ENCODE assay signal across 10 cellular contexts in genomic region chr1:21397813-21398188, GRCh38. TPM values are rescaled to one million over a fixed set of nuclear protein-coding genes. Genes with fewer than 3 reads are reported as not detected.
DNase-seq lines count a peak whose midpoint lies in the region; ATAC-seq and TF ChIP-seq lines count a peak whose summit lies in the region.
"Had no signal": no experiment of that assay in that cellular context is flagged by ENCODE, and none has a peak within 500 bp of the region (broad histone marks: within the 10 kb centered on the region; RNA-seq: fewer than 3 reads in every experiment).

No MANE protein-coding gene starts in this region.

- H3K36me3 ChIP-seq in Peyer's patch (no peaks in the 10 kb centered on the region), uterus (no peaks in the 10 kb centered on the region)

- TF ChIP-seq POLR2A in Peyer's patch (IDR thresholded peaks at IDR 0.05): no peak
- no peak for TF ChIP-seq POLR2A in uterus (IDR thresholded peaks at IDR 0.05)

- no peak for ATAC-seq in GM21515 (IDR thresholded peaks at IDR 0.05; ENCODE audit: unreplicated experiment)

- H3K27me3 ChIP-seq in Peyer's patch (no peaks in the 10 kb centered on the region), uterus (no peaks in the 10 kb centered on the region)

- H3K9me3 ChIP-seq in Peyer's patch (no peaks in the 10 kb centered on the region), uterus (no peaks in the 10 kb centered on the region)

- H3K4me1 ChIP-seq in Peyer's patch: no peaks in the 10 kb centered on the region
- H3K4me1 ChIP-seq in uterus: no peaks in the 10 kb centered on the region

- intact Hi-C loops in uterus (cut with DNase I; ENCODE audit: low total_unique reads): no loop called here

- H3K4me3 ChIP-seq in Peyer's patch (peak overlapping the region in 1 of 4 donors; percentile 14), choroid plexus epithelial cell (ENCODE audit: low read depth, low read length) (peak overlapping the region; percentile 21), uterus (no peak overlapping the region)

- DNase-seq in GM13977 (ENCODE audit: low spot score) (peak; percentile 28), Peyer's patch (peak in 2 of 3 donors; percentile 35 to 50), choroid plexus epithelial cell (ENCODE audit: low read depth) (no peak), NCI-H1694 (lab: John Stamatoyannopoulos, UW) (no peak), HT-29 (ENCODE audit: low spot score) (no peak), uterus (no peak)
- DNase-seq in stimulated activated CD4-positive, alpha-beta T cell treated with anti-CD3 and anti-CD28 coated beads, Interleukin-12 subunit alpha, Interleukin-12 subunit beta, amount 100 ng/mL, for 48 hours (ENCODE audit: low read depth in 2 of 3, low spot score in 1 of 3): peak in 2 of 3 donors; percentile 8 to 9
- DNase-seq: NCI-H1694 treated with DMSO at 0.1 percent for 48 hours had no signal

- no peak for TF ChIP-seq CTCF in GM13977 (IDR thresholded peaks at IDR 0.05; ENCODE audit: extremely low read depth, insufficient read depth, missing control alignments)
- no peak for TF ChIP-seq CTCF in Peyer's patch (IDR thresholded peaks at IDR 0.05)
- no peak for TF ChIP-seq CTCF in choroid plexus epithelial cell (conservative IDR thresholded peaks at IDR 0.05; ENCODE audit: low read depth, low read length)
- TF ChIP-seq CTCF in uterus (IDR thresholded peaks at IDR 0.05): no peak

- no peak overlapping the region for H3K27ac ChIP-seq in Peyer's patch
- no peak overlapping the region for H3K27ac ChIP-seq in uterus
- H3K27ac ChIP-seq: VCaP had no signal

- in situ Hi-C loops in GM13977 (cut with MboI; ENCODE audit: low pct_unique_long_range_greater_than_20kb, low sequenced_read_pairs, unreplicated experiment): no loop called here

RNA-seq across cellular contexts. Expression of gene NBPF3, which starts 42.1 kb away (rescaled TPM):
- total RNA-seq in Peyer's patch: 10 to 100 TPM in 2 of 4 donors, 1 to 10 TPM in 2; 4.4 to 24.8 (median 10.2) TPM
- total RNA-seq in HT-29 (2014; rRNA removed; shearing (Covaris generic)): 6.4 and 7.6 TPM in 2 replicates
- 10 to 100 TPM in 1 of 4 donors, 1 to 10 TPM in 3; 3.8 to 23.0 (median 6.7) TPM for total RNA-seq in uterus

Comparison
In these comparisons a context has a peak if more than half of its experiments do, and no peak if none do; other contexts are left out.
1. DNase-seq: peak in GM13977 (single experiment), Peyer's patch (2 of 3) and stimulated activated CD4-positive, alpha-beta T cell treated with anti-CD3 and anti-CD28 coated beads, Interleukin-12 subunit alpha, Interleukin-12 subunit beta, amount 100 ng/mL, for 48 hours (2 of 3); none in choroid plexus epithelial cell (single experiment), NCI-H1694 (single experiment), HT-29 (single experiment) and uterus (0 of 2).